1 cellular context compared by ENCODE assay signal in genomic region chr4:23932186-23932585, GRCh38.
TF ChIP-seq lines count a peak whose summit lies in the region.

No MANE protein-coding gene starts in this region.

TF ChIP-seq in H1, 55 proteins besides CTCF, POLR2A, EP300 and RAD21 (continued from another document):
- TF ChIP-seq HDAC2 (IDR thresholded peaks at IDR 0.05; ENCODE audit: borderline replicate concordance in 1 of 2, low read depth in 2 of 2, low read length in 2 of 2) = peak in 1 of 2 experiments; percentile 63; a peak in 1 of 4 replicates
